9 cellular contexts compared by ENCODE assay signal in genomic region chr9:86637515-86637914, GRCh38.
DNase-seq lines count a peak whose midpoint lies in the region; ATAC-seq, FAIRE-seq and TF ChIP-seq lines count a peak whose summit lies in the region.
"Had no signal": no experiment of that assay in that cellular context is flagged by ENCODE, and none has a peak within 500 bp of the region (broad histone marks: within the 10 kb centered on the region; RNA-seq: fewer than 3 reads in every experiment).

No MANE protein-coding gene starts in this region.

- H3K9me3 ChIP-seq in GM12878 (replicated peaks; ENCODE audit: control insufficient read depth, insufficient read depth, low read length) (no peaks in the 10 kb centered on the region), left lung (no peaks in the 10 kb centered on the region)

- CTCF ChIA-PET in GM12878 (lab: Yijun Ruan, JAX) = interaction anchor here (0.8 to 2.4 kb wide), 4 partner anchors 39 to 688 kb away, joined by 3 to 7 read pairs (median 3); no protein-coding TSS in a partner anchor

- POLR2A ChIA-PET in GM12878 (lab: Charles Lee) = no interaction called here

- BruUV-seq in GM12878 (replicated peaks; lab: Mats Ljungman, UMichigan) = no TSS peak

- H3K27me3 ChIP-seq in H7 (ENCODE audit: control insufficient read depth, insufficient read depth, low read length) = no peaks in the 10 kb centered on the region
- H3K27me3 ChIP-seq in GM12878 (replicated peaks in 1 of 2; ENCODE audit: control insufficient read depth in 2 of 2, insufficient read depth in 2 of 2, low read length in 1 of 2) = no peaks in the 10 kb centered on the region
- peaks cover 0 to 34% of the 10 kb centered on the region in 2 donors for H3K27me3 ChIP-seq in left lung

- no peak overlapping the region for H3K4me3 ChIP-seq in H7 (ENCODE audit: insufficient read depth, low read depth, low read length)
- no peak overlapping the region for H3K4me3 ChIP-seq in GM12878
- H3K4me3 ChIP-seq in left lung = no peak overlapping the region

- H3K4me1 ChIP-seq in GM12878 (ENCODE audit: control insufficient read depth, insufficient read depth, low read length) (no peaks in the 10 kb centered on the region), left lung (no peaks in the 10 kb centered on the region)

- no peak overlapping the region for H3K4me2 ChIP-seq in GM12878 (ENCODE audit: control insufficient read depth, insufficient read depth)

- SMC1A ChIA-PET in GM12878 (lab: Charles Lee; ENCODE audit: uncharacterized antibody, unreplicated experiment) = interaction anchor here (1.7 kb wide), 1 partner anchor 687 kb away, joined by 4 read pairs; no protein-coding TSS in a partner anchor

- no peaks in the 10 kb centered on the region for H3K36me3 ChIP-seq in H7 (replicated peaks; ENCODE audit: control insufficient read depth, insufficient read depth, low read length)
- no peaks in the 10 kb centered on the region for H3K36me3 ChIP-seq in GM12878 (ENCODE audit: control insufficient read depth in 2 of 2, insufficient read depth in 2 of 2, low read length in 1 of 2)
- no peaks in the 10 kb centered on the region for H3K36me3 ChIP-seq in left lung

- ATAC-seq in GM12878 (peak; percentile 21; the same call in 1 of the 3 replicates), left lung (peak; percentile 20), HG03457 (IDR thresholded peaks at IDR 0.05; ENCODE audit: unreplicated experiment) (no peak)

- no peak overlapping the region for H2AFZ ChIP-seq in GM12878 (ENCODE audit: control insufficient read depth, low read depth, low read length)

- H3K9ac ChIP-seq in GM12878 (ENCODE audit: control insufficient read depth, insufficient read depth, low read length) = no peak overlapping the region

- RAD21 ChIA-PET in GM12878 (lab: Charles Lee; ENCODE audit: unreplicated experiment) = no interaction called here

- in situ Hi-C loops in GM12878 (cut with MboI) = loop anchor here (5.0 kb wide), 1 partner anchor 40 kb away; no protein-coding TSS in a partner anchor

- intact Hi-C loops in GM12878 (cut with micrococcal nuclease; ENCODE audit: unreplicated experiment) (no loop called here), left lung (cut with DNase I) (no loop called here)

- TF ChIP-seq CTCF in 22Rv1 (IDR thresholded peaks at IDR 0.05) (peak; percentile 74), GM12878 (IDR thresholded peaks at IDR 0.05 in 2 of 3, conservative IDR thresholded peaks at IDR 0.05 in 1 of 3; ENCODE audit: control insufficient read depth in 2 of 3, extremely low read depth in 1 of 3, insufficient read depth in 1 of 3, low read depth in 3 of 3, low read length in 3 of 3) (peak; percentile 39 to 51 (median 49); a peak in 5 of 6 replicates), left lung (IDR thresholded peaks at IDR 0.05) (peak in 1 of 2 donors; percentile 25)

- WGBS in GM12878 (ENCODE audit: insufficient coverage, insufficient replicate concordance, low lambda C conversion rate, missing lambda C conversion rate) = 40% methylated on average over 11 of the region's 11 CpGs

- TF ChIP-seq EP300 in GM12878 (IDR thresholded peaks at IDR 0.05; ENCODE audit: borderline replicate concordance in 1 of 2, control insufficient read depth in 1 of 2, low read depth in 2 of 2, low read length in 2 of 2) = no peak

- H3K27ac ChIP-seq in 22Rv1 = no peak overlapping the region
- H3K27ac ChIP-seq in GM12878 (ENCODE audit: control insufficient read depth, insufficient read depth) = no peak overlapping the region
- no peak overlapping the region for H3K27ac ChIP-seq in left lung

- peak; percentile 14; the same call in 1 of the 2 replicates for TF ChIP-seq RAD21 in GM12878 (IDR thresholded peaks at IDR 0.05; ENCODE audit: insufficient read depth, low read depth, low read length)

- DNase-seq in H7 (peak; percentile 67), GM12878 (ENCODE audit: low read depth, low spot score) (no peak), left lung (no peak), NCI-H524 treated with DMSO at 0.1 percent for 48 hours (lab: John Stamatoyannopoulos, UW) (no peak), NCI-H187 treated with DMSO at 0.1 percent for 48 hours (lab: John Stamatoyannopoulos, UW) (no peak), HuH-7.5 (ENCODE audit: low spot score) (no peak)

- no peak for FAIRE-seq in GM12878 (lab: Jason Lieb, UNC)
- FAIRE-seq: GM18507 had no signal

- no peaks in the 10 kb centered on the region for H3K79me2 ChIP-seq in GM12878 (ENCODE audit: control insufficient read depth, insufficient read depth, low read length)

- TF ChIP-seq POLR2A in GM12878 (IDR thresholded peaks at IDR 0.05; ENCODE audit: low read depth, low read length) = no peak

- H4K20me1 ChIP-seq in GM12878 (ENCODE audit: control insufficient read depth, insufficient read depth) = no peaks in the 10 kb centered on the region

TF ChIP-seq in GM12878, 131 proteins besides CTCF, POLR2A, EP300 and RAD21:
- TF ChIP-seq TAF1 (IDR thresholded peaks at IDR 0.05; ENCODE audit: borderline replicate concordance, low read depth, low read length) = no peak
- TF ChIP-seq YY1 (IDR thresholded peaks at IDR 0.05; ENCODE audit: low read depth, low read length) = no peak
- no peak for TF ChIP-seq ZZZ3 (IDR thresholded peaks at IDR 0.05; ENCODE audit: control insufficient read depth, insufficient read length, low read depth)
- no peak for TF ChIP-seq ZBTB33 (IDR thresholded peaks at IDR 0.05)
- no peak for TF ChIP-seq KDM1A (IDR thresholded peaks at IDR 0.05; ENCODE audit: borderline replicate concordance)
- TF ChIP-seq SMC3 (IDR thresholded peaks at IDR 0.05; ENCODE audit: borderline replicate concordance, low read length) = peak; percentile 41; the same call in 1 of the 2 replicates
- TF ChIP-seq BCLAF1 (IDR thresholded peaks at IDR 0.05) = no peak
